16 cellular contexts compared by ENCODE assay signal in genomic region chr16:11250786-11251524, GRCh38. TPM values are rescaled to one million over a fixed set of nuclear protein-coding genes. Genes with fewer than 3 reads are reported as not detected.
DNase-seq lines count a peak whose midpoint lies in the region; ATAC-seq and TF ChIP-seq lines count a peak whose summit lies in the region.
"Had no signal": no experiment of that assay in that cellular context is flagged by ENCODE, and none has a peak within 500 bp of the region (broad histone marks: within the 10 kb centered on the region; RNA-seq: fewer than 3 reads in every experiment).

No MANE protein-coding gene starts in this region.

- H3K4me1 ChIP-seq in osteoblast (ENCODE audit: insufficient read depth, low read length) = peaks cover 14% of the 10 kb centered on the region

- peaks cover 11% of the 10 kb centered on the region for H4K20me1 ChIP-seq in osteoblast (ENCODE audit: insufficient read depth, low read length)

- peaks cover 32% of the 10 kb centered on the region for H3K4me1 Mint-ChIP-seq in WTC11

- H3K79me2 ChIP-seq in osteoblast (ENCODE audit: insufficient read depth, low read length) = no peaks in the 10 kb centered on the region

- H3K36me3 Mint-ChIP-seq in WTC11 = peaks cover 19% of the 10 kb centered on the region
- H3K36me3 Mint-ChIP-seq: neural progenitor cell had no signal

- TF ChIP-seq CTCF in WTC11 (IDR thresholded peaks at IDR 0.05) = no peak
- TF ChIP-seq CTCF in fibroblast of villous mesenchyme (IDR thresholded peaks at IDR 0.05; ENCODE audit: insufficient read depth, low read depth, low read length) = no peak
- TF ChIP-seq CTCF in osteoblast (IDR thresholded peaks at IDR 0.05; ENCODE audit: extremely low read depth, low read depth, low read length) = no peak

- H3K27me3 ChIP-seq in osteoblast (ENCODE audit: insufficient read depth, low read length) = no peaks in the 10 kb centered on the region
- H3K27me3 ChIP-seq: tibial nerve had no signal

- peak; percentile 60 for DNase-seq in NCI-H2171 treated with DMSO at 0.1 percent for 48 hours (lab: John Stamatoyannopoulos, UW)
- no peak for DNase-seq in NCI-H2171 (lab: John Stamatoyannopoulos, UW)
- no peak for DNase-seq in WTC11 (ENCODE audit: low spot score)
- DNase-seq in fibroblast of villous mesenchyme (ENCODE audit: low read depth) = peak; percentile 28
- DNase-seq in osteoblast (ENCODE audit: insufficient read length, low spot score, missing footprints) = no peak
- DNase-seq in NCI-H82 treated with DMSO at 0.1 percent for 48 hours (lab: John Stamatoyannopoulos, UW; ENCODE audit: unreplicated experiment) = no peak
- DNase-seq: 8988T, activated gamma-delta T cell treated with Interleukin-2 at 50 U/mL for 16 hours, NCI-H1417 treated with DMSO at 0.1 percent for 48 hours, NCI-H526 treated with DMSO at 0.1 percent for 48 hours, SHP77 had no signal

- no peak overlapping the region for H3K4me2 ChIP-seq in osteoblast (ENCODE audit: insufficient read depth, low read length)
- H3K4me2 ChIP-seq: neural progenitor cell had no signal

- H3K9me3 ChIP-seq in osteoblast (ENCODE audit: low read depth, low read length) = no peaks in the 10 kb centered on the region

- POLR2A ChIA-PET in WTC11 (lab: Charles Lee) = interaction anchor here (0.8 kb wide), 1 partner anchor 108 kb away, joined by 3 read pairs; no protein-coding TSS in a partner anchor

- no peak overlapping the region for H3K27ac ChIP-seq in osteoblast (ENCODE audit: low read depth, low read length)
- H3K27ac ChIP-seq: neural progenitor cell, tibial nerve had no signal

- no peaks in the 10 kb centered on the region for H3K27me3 Mint-ChIP-seq in WTC11 (ENCODE audit: low read depth)

- no peak overlapping the region for H3K4me3 Mint-ChIP-seq in WTC11
- H3K4me3 Mint-ChIP-seq: neural progenitor cell had no signal

- CTCF ChIA-PET in WTC11 (lab: Charles Lee) = interaction anchor here (1.9 kb wide), 1 partner anchor 105 kb away, joined by 9 read pairs; no protein-coding TSS in a partner anchor

- H3K27ac Mint-ChIP-seq in WTC11 = peak overlapping the region; percentile 49
- H3K27ac Mint-ChIP-seq: neural progenitor cell had no signal

- ATAC-seq in WTC11 = no peak
- ATAC-seq: esophagus mucosa had no signal

- H3K9me3 Mint-ChIP-seq in WTC11 = no peaks in the 10 kb centered on the region
- H3K9me3 Mint-ChIP-seq: neural progenitor cell had no signal

- H3K36me3 ChIP-seq in osteoblast (ENCODE audit: insufficient read depth, low read length) = no peaks in the 10 kb centered on the region
- H3K36me3 ChIP-seq: neural progenitor cell, tibial nerve had no signal

- no peak overlapping the region for H2AFZ ChIP-seq in osteoblast (ENCODE audit: low read length)
- H2AFZ ChIP-seq: neural progenitor cell had no signal

- no peak overlapping the region for H3K4me3 ChIP-seq in fibroblast of villous mesenchyme (ENCODE audit: low read depth, low read length)
- H3K4me3 ChIP-seq in osteoblast (ENCODE audit: insufficient read depth, low read length) = no peak overlapping the region
- H3K4me3 ChIP-seq: neural progenitor cell, tibial nerve had no signal

TF ChIP-seq in WTC11, 78 proteins besides CTCF, POLR2A, EP300 and RAD21:
- 0 out of 2 replicates have a peak, but pooled peaks have one; percentile 56 for TF ChIP-seq NFATC4 (CRISPR knock-in tag; IDR thresholded peaks at IDR 0.05)
- TF ChIP-seq ZNF281 (CRISPR knock-in tag; IDR thresholded peaks at IDR 0.05) = no peak
- TF ChIP-seq ZSCAN18 (CRISPR knock-in tag; IDR thresholded peaks at IDR 0.05) = no peak
- TF ChIP-seq ZNF671 (CRISPR knock-in tag; IDR thresholded peaks at IDR 0.05) = 0 out of 2 replicates have a peak, but pooled peaks have one; percentile 50

RNA-seq across cellular contexts. Expression of gene SOCS1, which starts 5.0 kb away (rescaled TPM):
- 62.3 to 67.1 TPM (median 62.5 TPM) in 3 replicates for total RNA-seq in WTC11 (2021)
- total RNA-seq in fibroblast of villous mesenchyme = 18.4 and 29.4 TPM in 2 replicates
- 1.1 and 1.8 TPM in 2 replicates for total RNA-seq in osteoblast

RNA-seq across cellular contexts. Expression of gene TNP2, which starts 18.2 kb away (rescaled TPM):
- not detected in 3 replicates for total RNA-seq in WTC11 (2021)
- not detected in 2 replicates for total RNA-seq in fibroblast of villous mesenchyme
- not detected in 2 replicates for total RNA-seq in osteoblast
- total RNA-seq: esophagus mucosa, lower leg skin, skeletal muscle tissue, tibial nerve had no signal

RNA-seq across cellular contexts. Expression of gene PRM3, which starts 22.5 kb away (rescaled TPM):
- total RNA-seq in WTC11 (2021) = not detected in 3 replicates
- not detected in 2 replicates for total RNA-seq in fibroblast of villous mesenchyme
- total RNA-seq in osteoblast = not detected in 2 replicates
- total RNA-seq: esophagus mucosa, lower leg skin, skeletal muscle tissue, tibial nerve had no signal

RNA-seq across cellular contexts. Expression of gene PRM2, which starts 25.3 kb away (rescaled TPM):
- total RNA-seq in WTC11 (2021) = not detected in 3 replicates
- not detected in 2 replicates for total RNA-seq in fibroblast of villous mesenchyme
- total RNA-seq in osteoblast = not detected in 2 replicates
- total RNA-seq: esophagus mucosa, skeletal muscle tissue, tibial nerve had no signal

RNA-seq across cellular contexts. Expression of gene PRM1, which starts 30.2 kb away (rescaled TPM):
- 0.48 TPM in 1 of 3 replicates, not detected in the others for total RNA-seq in WTC11 (2021)
- total RNA-seq in fibroblast of villous mesenchyme = not detected in 2 replicates
- not detected in 2 replicates for total RNA-seq in osteoblast
- total RNA-seq: esophagus mucosa, lower leg skin, skeletal muscle tissue, tibial nerve had no signal

Comparison
In these comparisons a context has a peak if more than half of its experiments do, and no peak if none do; other contexts are left out.
1. DNase-seq: peak in NCI-H2171 treated with DMSO at 0.1 percent for 48 hours (single experiment) and fibroblast of villous mesenchyme (single experiment); none in NCI-H2171 (single experiment), WTC11 (single experiment), osteoblast (single experiment) and NCI-H82 treated with DMSO at 0.1 percent for 48 hours (single experiment).